In the genomic region with DNA sequence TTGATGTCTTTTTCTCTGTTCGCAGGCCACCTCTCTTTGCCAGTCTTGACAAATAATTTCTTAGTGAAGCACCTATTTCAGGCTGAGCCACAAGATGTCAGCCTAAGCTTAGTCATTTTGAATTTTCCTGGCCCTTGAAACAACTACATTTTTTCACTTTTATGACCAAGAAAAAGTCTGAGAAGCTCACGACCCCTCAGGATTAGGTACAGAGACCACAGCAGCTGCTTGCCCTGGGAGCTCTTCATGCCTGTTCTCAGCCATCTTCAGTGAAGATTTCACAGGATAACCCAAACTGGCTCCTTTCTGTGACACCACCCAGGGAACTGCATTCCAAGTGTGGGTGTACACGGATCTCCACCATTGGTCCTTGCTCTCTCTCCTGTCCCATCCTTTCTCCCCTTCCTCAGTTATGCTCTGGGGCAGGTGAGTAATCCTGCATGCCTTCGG, we compare ENCODE assay signal across 8 cellular contexts. TPM values are rescaled to one million over a fixed set of nuclear protein-coding genes. Genes with fewer than 3 reads are reported as not detected.
DNase-seq lines count a peak whose midpoint lies in the region; ATAC-seq and TF ChIP-seq lines count a peak whose summit lies in the region.

No MANE protein-coding gene starts in this region.

- H3K36me3 ChIP-seq in neural cell (ENCODE audit: insufficient read depth, low read length), result no peaks in the 10 kb centered on the region

- H3K4me3 ChIP-seq in neural cell (ENCODE audit: low read length), result no peak overlapping the region

- no peaks in the 10 kb centered on the region for H3K79me2 ChIP-seq in neural cell (replicated peaks; ENCODE audit: insufficient read depth, low read length)

- H4K20me1 ChIP-seq in neural cell (ENCODE audit: insufficient read depth), result no peaks in the 10 kb centered on the region

- H2AFZ ChIP-seq in neural cell (ENCODE audit: low read depth, low read length), result no peak overlapping the region

- H3K9me2 ChIP-seq in neural cell (ENCODE audit: insufficient read depth, low read length), result no peaks in the 10 kb centered on the region

- no peaks in the 10 kb centered on the region for H3K9me3 Mint-ChIP-seq in endothelial cell (ENCODE audit: unreplicated experiment)

- H3K4me2 ChIP-seq in neural cell (ENCODE audit: low read length), result no peak overlapping the region

- H3K27me3 Mint-ChIP-seq in endothelial cell (ENCODE audit: unreplicated experiment), result no peaks in the 10 kb centered on the region

- peaks cover 6% of the 10 kb centered on the region for H3K4me1 Mint-ChIP-seq in endothelial cell (ENCODE audit: unreplicated experiment)

- H3K27ac ChIP-seq in neural cell (ENCODE audit: low read length), result no peak overlapping the region

- no peaks in the 10 kb centered on the region for H3K9me3 ChIP-seq in neural cell (ENCODE audit: low read length)

- TF ChIP-seq CTCF in endothelial cell (IDR thresholded peaks at IDR 0.05; ENCODE audit: unreplicated experiment) (peak; percentile 38), neural cell (IDR thresholded peaks at IDR 0.05; ENCODE audit: poor library complexity, severe bottlenecking) (peak; percentile 80)

- no peak overlapping the region for H3K27ac Mint-ChIP-seq in endothelial cell (ENCODE audit: unreplicated experiment)

- TF ChIP-seq RAD21 in neural cell (conservative IDR thresholded peaks at IDR 0.05), result peak; percentile 87

- H3K27me3 ChIP-seq in neural cell (ENCODE audit: insufficient read depth, low read depth, low read length), result no peaks in the 10 kb centered on the region

- no peak for TF ChIP-seq EP300 in neural cell (conservative IDR thresholded peaks at IDR 0.05; ENCODE audit: poor library complexity, severe bottlenecking)

- H3K36me3 Mint-ChIP-seq in endothelial cell (ENCODE audit: low read depth, unreplicated experiment), result peaks cover 3% of the 10 kb centered on the region

- H3K9ac ChIP-seq in neural cell (ENCODE audit: low read length), result no peak overlapping the region

- no peak overlapping the region for H3K4me3 Mint-ChIP-seq in endothelial cell (ENCODE audit: unreplicated experiment)

- no peaks in the 10 kb centered on the region for H3F3A ChIP-seq in neural cell (ENCODE audit: insufficient read depth, low read length, poor library complexity, severe bottlenecking)

- DNase-seq in NOMO-1 treated with DMSO at 0.1 percent for 48 hours (lab: John Stamatoyannopoulos, UW; ENCODE audit: unreplicated experiment), result peak; percentile 14
- DNase-seq in NOMO-1 treated with dmso at 0.1 percent for 144 hours (lab: John Stamatoyannopoulos, UW; ENCODE audit: unreplicated experiment), result no peak
- DNase-seq in NCI-H2227 treated with DMSO at 0.1 percent for 48 hours (lab: John Stamatoyannopoulos, UW), result peak; percentile 62
- peak; percentile 38 for DNase-seq in endothelial cell (ENCODE audit: low spot score)
- DNase-seq in NCI-H187 treated with DMSO at 0.1 percent for 48 hours (lab: John Stamatoyannopoulos, UW), result no peak

- ATAC-seq in GM21423 (IDR thresholded peaks at IDR 0.05; ENCODE audit: unreplicated experiment) (no peak), HG03139 (IDR thresholded peaks at IDR 0.05; ENCODE audit: unreplicated experiment) (no peak)

TF ChIP-seq in neural cell, 6 proteins besides CTCF, POLR2A, EP300 and RAD21:
- TF ChIP-seq SMC3 (conservative IDR thresholded peaks at IDR 0.05; ENCODE audit: poor library complexity) (peak; percentile 86), EZH2 (IDR thresholded peaks at IDR 0.05; ENCODE audit: borderline replicate concordance, insufficient read depth, low read length, poor library complexity, severe bottlenecking) (no peak)

RNA-seq across cellular contexts. Expression of a gene that starts 38.4 kb away (rescaled TPM):
- total RNA-seq in endothelial cell (ENCODE audit: unreplicated experiment), result 0.41 TPM
- polyA plus RNA-seq in neural cell, result not detected in 2 replicates
- polyA minus RNA-seq in neural cell, result not detected in 2 replicates

Comparison
In these comparisons a context has a peak if more than half of its experiments do, and no peak if none do; other contexts are left out.
1. DNase-seq: peak in NOMO-1 treated with DMSO at 0.1 percent for 48 hours (single experiment), NCI-H2227 treated with DMSO at 0.1 percent for 48 hours (single experiment) and endothelial cell (single experiment); none in NOMO-1 treated with dmso at 0.1 percent for 144 hours (single experiment) and NCI-H187 treated with DMSO at 0.1 percent for 48 hours (single experiment).